ENCODE assay signal across 1 cellular context in genomic region chr11:30281476-30282288, GRCh38.
TF ChIP-seq lines count a peak whose summit lies in the region.

No MANE protein-coding gene starts in this region.

TF ChIP-seq in H1, 55 proteins besides CTCF, POLR2A, EP300 and RAD21:
- TF ChIP-seq CHD7 (IDR thresholded peaks at IDR 0.05; ENCODE audit: insufficient replicate concordance, low read length) (no peak), SP4 (IDR thresholded peaks at IDR 0.05; ENCODE audit: low read length) (no peak), SAP30 (IDR thresholded peaks at IDR 0.05; ENCODE audit: insufficient read depth, insufficient replicate concordance, low read length) (no peak), CHD2 (IDR thresholded peaks at IDR 0.05; ENCODE audit: low read length) (no peak), FOSL1 (IDR thresholded peaks at IDR 0.05; ENCODE audit: insufficient read depth, low read depth, low read length) (no peak), BRCA1 (IDR thresholded peaks at IDR 0.05; ENCODE audit: low read depth, low read length) (no peak), TBP (IDR thresholded peaks at IDR 0.05; ENCODE audit: low read depth, low read length) (no peak), RXRA (IDR thresholded peaks at IDR 0.05; ENCODE audit: insufficient read depth, low read depth, low read length) (no peak), KDM5A (IDR thresholded peaks at IDR 0.05; ENCODE audit: low read length) (no peak)
